In the genomic region with DNA sequence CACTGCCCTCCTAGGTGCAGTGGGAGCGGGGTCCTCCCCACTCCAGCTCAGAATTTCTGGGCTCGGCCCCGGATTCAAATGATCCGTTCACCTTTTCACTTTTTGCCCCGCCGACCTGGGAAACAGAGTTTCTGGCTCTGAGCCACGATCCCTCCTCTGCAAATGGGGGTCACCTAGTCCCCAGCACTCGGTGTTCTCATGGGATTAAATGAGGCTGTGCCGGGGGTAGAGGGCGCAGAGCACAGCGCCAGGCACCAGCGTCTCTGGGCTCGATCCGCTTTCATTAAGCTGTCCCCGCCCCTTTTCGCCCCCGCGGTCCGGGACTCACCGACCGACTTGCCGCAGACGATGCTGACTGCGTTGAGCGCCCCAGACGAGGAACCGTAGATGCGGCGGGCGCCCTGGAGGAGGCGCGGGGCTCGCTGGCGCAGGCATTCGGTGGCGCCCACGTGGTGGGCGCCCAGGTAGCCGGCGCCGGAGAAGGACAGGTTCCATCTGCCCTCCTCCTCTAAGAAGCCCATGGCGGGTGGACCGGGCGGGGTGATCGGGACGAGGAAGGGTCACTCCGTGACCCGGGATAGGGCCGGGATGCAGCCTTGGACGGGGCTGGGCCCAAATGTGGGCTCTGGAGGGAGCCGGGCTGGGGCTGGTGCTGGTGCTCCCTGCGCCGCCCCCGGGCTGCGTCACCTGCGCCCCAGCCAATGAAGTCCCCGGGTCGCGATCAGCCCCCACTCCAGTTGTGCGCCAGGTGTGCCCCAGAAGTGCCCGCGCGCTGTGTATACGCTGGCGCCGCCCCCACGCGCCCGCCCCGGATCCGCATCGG, we compare ENCODE assay signal across 11 cellular contexts.
A peak's percentile ranks its signal among the peaks of the same experiment; 100 is the strongest.
DNase-seq lines count a peak whose midpoint lies in the region; ATAC-seq lines count a peak whose summit lies in the region.
"Had no signal": no experiment of that assay in that cellular context is flagged by ENCODE, and none has a peak within 500 bp of the region (broad histone marks: within the 10 kb centered on the region; RNA-seq: fewer than 3 reads in every experiment).

A gene with protein sequence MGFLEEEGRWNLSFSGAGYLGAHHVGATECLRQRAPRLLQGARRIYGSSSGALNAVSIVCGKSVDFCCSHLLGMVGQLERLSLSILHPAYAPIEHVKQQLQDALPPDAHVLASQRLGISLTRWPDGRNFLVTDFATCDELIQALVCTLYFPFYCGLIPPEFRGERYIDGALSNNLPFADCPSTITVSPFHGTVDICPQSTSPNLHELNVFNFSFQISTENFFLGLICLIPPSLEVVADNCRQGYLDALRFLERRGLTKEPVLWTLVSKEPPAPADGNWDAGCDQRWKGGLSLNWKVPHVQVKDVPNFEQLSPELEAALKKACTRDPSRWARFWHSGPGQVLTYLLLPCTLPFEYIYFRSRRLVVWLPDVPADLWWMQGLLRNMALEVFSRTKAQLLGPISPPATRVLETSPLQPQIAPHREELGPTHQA (minus strand): TSS at position 654 of the 823 bp plus-strand sequence. CDS start 133 bp downstream, at position 521.

- peaks cover 66% of the 10 kb centered on the region for H3K27me3 Mint-ChIP-seq in activated T-cell treated with anti-CD3 and anti-CD28 coated beads, Interleukin-2, amount 50 U/mL, for 24 hours

- no peak within 1 kb of the TSS for H3K27ac ChIP-seq in iPS-18a (ENCODE audit: low read length)

- no peaks in the 10 kb centered on the region for H3K4me1 ChIP-seq in iPS-18a (ENCODE audit: control insufficient read depth, low read depth, low read length)

- no peaks in the 10 kb centered on the region for H3K9me3 Mint-ChIP-seq in activated T-cell treated with anti-CD3 and anti-CD28 coated beads, Interleukin-2, amount 50 U/mL, for 24 hours

- H3K4me1 Mint-ChIP-seq in activated T-cell treated with anti-CD3 and anti-CD28 coated beads, Interleukin-2, amount 50 U/mL, for 24 hours (ENCODE audit: low read depth): peaks cover 3% of the 10 kb centered on the region

- H3K27ac Mint-ChIP-seq in activated T-cell treated with anti-CD3 and anti-CD28 coated beads, Interleukin-2, amount 50 U/mL, for 24 hours: no peak within 1 kb of the TSS

- no peaks in the 10 kb centered on the region for H3K36me3 Mint-ChIP-seq in activated T-cell treated with anti-CD3 and anti-CD28 coated beads, Interleukin-2, amount 50 U/mL, for 24 hours (ENCODE audit: low read depth)

- H3K4me3 ChIP-seq in iPS-18a (ENCODE audit: low read length): peak within 1 kb of the TSS; percentile 75

- no peak for ATAC-seq in HG03159 (IDR thresholded peaks at IDR 0.05; ENCODE audit: unreplicated experiment)

- H3K27me3 ChIP-seq in iPS-18a (ENCODE audit: control insufficient read depth, insufficient read depth, low read length): peaks cover 34% of the 10 kb centered on the region

- DNase-seq in activated CD4-positive, alpha-beta T cell treated with anti-CD3 and anti-CD28 coated beads for 48 hours: peak; percentile 60
- DNase-seq in activated CD4-positive, alpha-beta T cell treated with anti-CD3 and anti-CD28 coated beads, Interleukin-2, amount 50 U/mL, for 1 hour: no peak
- peak; percentile 51 for DNase-seq in activated T-cell treated with anti-CD3 and anti-CD28 coated beads, Interleukin-2, amount 50 U/mL, for 24 hours
- DNase-seq in stimulated activated CD4-positive, alpha-beta T cell treated with anti-CD3 and anti-CD28 coated beads, Interleukin-4, amount 100 ng/mL, for 4 hours: peak; percentile 27 to 28
- DNase-seq in NCI-H510A (lab: John Stamatoyannopoulos, UW) (no peak), GM19240 (ENCODE audit: insufficient read length, low spot score) (no peak)
- DNase-seq: amniotic stem cell, C1 segment of cervical spinal cord, NCI-H1092 treated with DMSO at 0.1 percent for 48 hours had no signal

- no peaks in the 10 kb centered on the region for H3K9me3 ChIP-seq in iPS-18a (ENCODE audit: control insufficient read depth, low read depth, low read length)

- no peak within 1 kb of the TSS for H3K4me3 Mint-ChIP-seq in activated T-cell treated with anti-CD3 and anti-CD28 coated beads, Interleukin-2, amount 50 U/mL, for 24 hours

- H3K36me3 ChIP-seq in iPS-18a (ENCODE audit: control insufficient read depth, low read depth, low read length): no peaks in the 10 kb centered on the region

- peak within 1 kb of the TSS; percentile 64 for H3K9ac ChIP-seq in iPS-18a (ENCODE audit: low read length)

Comparison
In these comparisons a context has a peak if more than half of its experiments do, and no peak if none do; other contexts are left out.
1. DNase-seq: peak in activated CD4-positive, alpha-beta T cell treated with anti-CD3 and anti-CD28 coated beads for 48 hours (single experiment), activated T-cell treated with anti-CD3 and anti-CD28 coated beads, Interleukin-2, amount 50 U/mL, for 24 hours (single experiment) and stimulated activated CD4-positive, alpha-beta T cell treated with anti-CD3 and anti-CD28 coated beads, Interleukin-4, amount 100 ng/mL, for 4 hours (2 of 2); none in activated CD4-positive, alpha-beta T cell treated with anti-CD3 and anti-CD28 coated beads, Interleukin-2, amount 50 U/mL, for 1 hour (single experiment), NCI-H510A (single experiment) and GM19240 (single experiment).